In the genomic region with DNA sequence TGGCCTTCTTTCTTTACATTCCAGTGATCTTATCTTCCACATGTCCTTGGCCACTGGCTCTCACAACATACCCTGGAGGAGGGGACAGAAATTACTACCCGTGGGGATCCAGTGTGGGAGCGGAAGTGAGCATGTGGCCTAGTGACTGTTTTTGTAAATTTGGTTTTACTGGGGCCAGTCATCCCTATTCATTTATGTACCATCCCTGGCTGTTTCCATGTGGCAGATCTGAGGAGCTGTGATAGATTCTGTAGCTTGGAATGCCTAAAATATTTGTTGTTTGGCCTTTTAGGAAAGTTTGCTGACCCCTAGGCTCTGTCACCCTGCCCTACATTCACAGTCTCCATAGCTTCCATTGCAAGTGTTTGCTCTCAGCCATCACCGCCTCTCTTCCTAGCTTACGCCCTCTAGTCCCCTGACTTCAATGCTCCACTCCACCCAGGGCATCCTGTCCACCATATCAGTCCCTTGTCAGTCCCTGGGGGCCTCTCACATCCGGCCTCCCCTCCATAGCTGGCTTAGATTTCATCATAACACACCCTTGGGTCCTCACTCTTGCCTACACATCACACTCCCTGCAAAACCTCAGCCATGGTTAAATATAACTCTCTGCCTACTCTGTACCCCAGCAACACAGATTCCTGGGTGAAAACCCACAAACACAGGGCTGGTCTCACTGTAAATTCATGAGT, we compare ENCODE assay signal across 10 cellular contexts. TPM values are rescaled to one million over a fixed set of nuclear protein-coding genes. Genes with fewer than 3 reads are reported as not detected.
DNase-seq lines count a peak whose midpoint lies in the region; ATAC-seq and TF ChIP-seq lines count a peak whose summit lies in the region.
"Had no signal": no experiment of that assay in that cellular context is flagged by ENCODE, and none has a peak within 500 bp of the region (broad histone marks: within the 10 kb centered on the region; RNA-seq: fewer than 3 reads in every experiment).

No MANE protein-coding gene starts in this region.

- H3K9me3 ChIP-seq in RWPE2 (ENCODE audit: severe bottlenecking), result no peaks in the 10 kb centered on the region

- peaks cover 96% of the 10 kb centered on the region for H3K36me3 ChIP-seq in RWPE2 (ENCODE audit: low read depth)

- peak overlapping the region; percentile 86 for H3K27ac ChIP-seq in RWPE2 (ENCODE audit: poor library complexity, severe bottlenecking)

- TF ChIP-seq CTCF in RWPE2 (IDR thresholded peaks at IDR 0.05; ENCODE audit: poor library complexity, severe bottlenecking) (no peak), fibroblast of the aortic adventitia (IDR thresholded peaks at IDR 0.05; ENCODE audit: insufficient read depth, low read length) (no peak)

- H3K4me3 ChIP-seq in RWPE2 (ENCODE audit: severe bottlenecking) (no peak overlapping the region), fibroblast of the aortic adventitia (ENCODE audit: low read depth, low read length) (no peak overlapping the region)

- in situ Hi-C loops in ACHN (cut with HindIII; ENCODE audit: low pct_ligation_motif_present, low pct_unique_long_range_greater_than_20kb, low sequenced_read_pairs), result no loop called here

- DNase-seq in ACHN, result peak; percentile 40
- no peak for DNase-seq in RWPE2 (ENCODE audit: low spot score)
- peak; percentile 53 for DNase-seq in fibroblast of the aortic adventitia (ENCODE audit: low read depth)
- DNase-seq in amygdala (lab: John Stamatoyannopoulos, UW), result no peak
- no peak for DNase-seq in SHP77 (lab: John Stamatoyannopoulos, UW)
- DNase-seq in stimulated activated CD4-positive, alpha-beta T cell treated with anti-CD3 and anti-CD28 coated beads, Interleukin-4, amount 100 ng/mL, for 24 hours, result no peak
- DNase-seq in HuH-7.5 (ENCODE audit: low spot score), result no peak
- DNase-seq: DMS153, NCI-H1930 had no signal

- peaks cover 33% of the 10 kb centered on the region for H3K4me1 ChIP-seq in RWPE2 (ENCODE audit: insufficient read depth, poor library complexity, severe bottlenecking)

- H3K27me3 ChIP-seq in RWPE2 (ENCODE audit: insufficient read depth, poor library complexity, severe bottlenecking), result no peaks in the 10 kb centered on the region

- ATAC-seq in GM21423 (IDR thresholded peaks at IDR 0.05; ENCODE audit: unreplicated experiment) (peak; percentile 57), RWPE2 (ENCODE audit: low read depth) (no peak)

RNA-seq across cellular contexts. Expression of a gene that starts 25.8 kb away (rescaled TPM):
- total RNA-seq in fibroblast of the aortic adventitia (ENCODE audit: low replicate concordance), result 118 and 123 TPM in 2 replicates

Comparison
In these comparisons a context has a peak if more than half of its experiments do, and no peak if none do; other contexts are left out.
1. DNase-seq: peak in ACHN (single experiment) and fibroblast of the aortic adventitia (single experiment); none in RWPE2 (single experiment), amygdala (0 of 56), SHP77 (0 of 2), stimulated activated CD4-positive, alpha-beta T cell treated with anti-CD3 and anti-CD28 coated beads, Interleukin-4, amount 100 ng/mL, for 24 hours (single experiment) and HuH-7.5 (single experiment).